9 cellular contexts compared by ENCODE assay signal in genomic region chr6:89360415-89360999, GRCh38. TPM values are rescaled to one million over a fixed set of nuclear protein-coding genes. Genes with fewer than 3 reads are reported as not detected.
DNase-seq lines count a peak whose midpoint lies in the region; ATAC-seq and TF ChIP-seq lines count a peak whose summit lies in the region.
"Had no signal": no experiment of that assay in that cellular context is flagged by ENCODE, and none has a peak within 500 bp of the region (broad histone marks: within the 10 kb centered on the region; RNA-seq: fewer than 3 reads in every experiment).

No MANE protein-coding gene starts in this region.

- peak overlapping the region; percentile 43 for H3K27ac Mint-ChIP-seq in activated T-helper 2 cell treated with anti-CD3 and anti-CD28 coated beads, Interferon-gamma antibody, Interleukin-2, Interleukin-4, amounts not matched to agents 10 μg/mL and 5 μg/mL and 100 μg/mL, durations not matched to agents 14 hours and 24 hours and 36 hours
- H3K27ac Mint-ChIP-seq in glutamatergic neuron (ENCODE audit: unreplicated experiment) (no peak overlapping the region), nephron progenitor cell (no peak overlapping the region)

- ATAC-seq in GM19025 (IDR thresholded peaks at IDR 0.05; ENCODE audit: low read depth, unreplicated experiment) (peak; percentile 51), HG03135 (IDR thresholded peaks at IDR 0.05; ENCODE audit: unreplicated experiment) (peak; percentile 50)

- DNase-seq in AG10803 (ENCODE audit: low read depth) (peak; percentile 56), NCI-H146 (lab: John Stamatoyannopoulos, UW) (no peak), G401 (ENCODE audit: low spot score) (no peak), glutamatergic neuron (no peak), nephron progenitor cell (no peak)
- no peak for DNase-seq in activated T-helper 2 cell treated with anti-CD3 and anti-CD28 coated beads, Interferon-gamma antibody, Interleukin-2, Interleukin-4, amounts not matched to agents 10 μg/mL and 5 μg/mL and 100 μg/mL, durations not matched to agents 14 hours and 24 hours and 36 hours (ENCODE audit: low spot score)
- DNase-seq: GF-D8 had no signal

- in situ Hi-C loops in G401 (cut with HindIII; ENCODE audit: low sequenced_read_pairs): no loop called here

- TF ChIP-seq CTCF in AG10803 (conservative IDR thresholded peaks at IDR 0.05; ENCODE audit: low read length) (no peak), glutamatergic neuron (IDR thresholded peaks at IDR 0.05; ENCODE audit: partially characterized antibody, unreplicated experiment) (no peak), nephron progenitor cell (IDR thresholded peaks at IDR 0.05) (no peak)

- H3K27me3 Mint-ChIP-seq in activated T-helper 2 cell treated with anti-CD3 and anti-CD28 coated beads, Interferon-gamma antibody, Interleukin-2, Interleukin-4, amounts not matched to agents 10 μg/mL and 5 μg/mL and 100 μg/mL, durations not matched to agents 14 hours and 24 hours and 36 hours (ENCODE audit: low read depth): no peaks in the 10 kb centered on the region
- peaks cover 3% of the 10 kb centered on the region for H3K27me3 Mint-ChIP-seq in glutamatergic neuron (ENCODE audit: unreplicated experiment)
- peaks cover 11% of the 10 kb centered on the region for H3K27me3 Mint-ChIP-seq in nephron progenitor cell (ENCODE audit: low read depth, poor library complexity)

- H3K9me3 Mint-ChIP-seq in activated T-helper 2 cell treated with anti-CD3 and anti-CD28 coated beads, Interferon-gamma antibody, Interleukin-2, Interleukin-4, amounts not matched to agents 10 μg/mL and 5 μg/mL and 100 μg/mL, durations not matched to agents 14 hours and 24 hours and 36 hours: no peaks in the 10 kb centered on the region
- H3K9me3 Mint-ChIP-seq in glutamatergic neuron (ENCODE audit: unreplicated experiment) (peaks cover 2% of the 10 kb centered on the region), nephron progenitor cell (no peaks in the 10 kb centered on the region)

- H3K36me3 Mint-ChIP-seq in activated T-helper 2 cell treated with anti-CD3 and anti-CD28 coated beads, Interferon-gamma antibody, Interleukin-2, Interleukin-4, amounts not matched to agents 10 μg/mL and 5 μg/mL and 100 μg/mL, durations not matched to agents 14 hours and 24 hours and 36 hours (ENCODE audit: low read depth): no peaks in the 10 kb centered on the region
- H3K36me3 Mint-ChIP-seq in glutamatergic neuron (ENCODE audit: unreplicated experiment): no peaks in the 10 kb centered on the region
- no peaks in the 10 kb centered on the region for H3K36me3 Mint-ChIP-seq in nephron progenitor cell (ENCODE audit: low read depth)

- no peak overlapping the region for H3K4me3 Mint-ChIP-seq in activated T-helper 2 cell treated with anti-CD3 and anti-CD28 coated beads, Interferon-gamma antibody, Interleukin-2, Interleukin-4, amounts not matched to agents 10 μg/mL and 5 μg/mL and 100 μg/mL, durations not matched to agents 14 hours and 24 hours and 36 hours (ENCODE audit: low read depth)
- H3K4me3 Mint-ChIP-seq in glutamatergic neuron (ENCODE audit: unreplicated experiment): no peak overlapping the region
- H3K4me3 Mint-ChIP-seq in nephron progenitor cell: no peak overlapping the region

- peaks cover 52% of the 10 kb centered on the region for H3K4me1 Mint-ChIP-seq in activated T-helper 2 cell treated with anti-CD3 and anti-CD28 coated beads, Interferon-gamma antibody, Interleukin-2, Interleukin-4, amounts not matched to agents 10 μg/mL and 5 μg/mL and 100 μg/mL, durations not matched to agents 14 hours and 24 hours and 36 hours (ENCODE audit: low read depth)
- peaks cover 6% of the 10 kb centered on the region for H3K4me1 Mint-ChIP-seq in glutamatergic neuron (ENCODE audit: low read depth, unreplicated experiment)
- H3K4me1 Mint-ChIP-seq in nephron progenitor cell: peaks cover 9% of the 10 kb centered on the region

- intact Hi-C loops in activated T-helper 2 cell treated with anti-CD3 and anti-CD28 coated beads, Interferon-gamma antibody, Interleukin-2, Interleukin-4, amounts not matched to agents 10 μg/mL and 5 μg/mL and 100 μg/mL, durations not matched to agents 14 hours and 24 hours and 36 hours (cut with micrococcal nuclease): no loop called here

- H3K4me3 ChIP-seq in AG10803 (ENCODE audit: low read length): no peak overlapping the region

RNA-seq across cellular contexts. Expression of gene UBE2J1, which starts 8.0 kb away (rescaled TPM):
- 34.4 and 34.8 TPM in 2 replicates for total RNA-seq in activated T-helper 2 cell treated with anti-CD3 and anti-CD28 coated beads, Interferon-gamma antibody, Interleukin-2, Interleukin-4, amounts not matched to agents 10 μg/mL and 5 μg/mL and 100 μg/mL, durations not matched to agents 14 hours and 24 hours and 36 hours
- 43.8 and 60.2 TPM in 2 replicates for total RNA-seq in G401 (2014; rRNA removed; shearing (Covaris generic))
- 31.5 TPM for total RNA-seq in glutamatergic neuron (ENCODE audit: unreplicated experiment)

RNA-seq across cellular contexts. Expression of gene GABRR2, which starts 45.4 kb away (rescaled TPM):
- total RNA-seq in activated T-helper 2 cell treated with anti-CD3 and anti-CD28 coated beads, Interferon-gamma antibody, Interleukin-2, Interleukin-4, amounts not matched to agents 10 μg/mL and 5 μg/mL and 100 μg/mL, durations not matched to agents 14 hours and 24 hours and 36 hours: 0.34 and 0.78 TPM in 2 replicates
- not detected in 2 replicates for total RNA-seq in G401 (2014; rRNA removed; shearing (Covaris generic))
- 0.49 TPM for total RNA-seq in glutamatergic neuron (ENCODE audit: unreplicated experiment)

RNA-seq across cellular contexts. Expression of gene RRAGD, which starts 51.6 kb away (rescaled TPM):
- total RNA-seq in activated T-helper 2 cell treated with anti-CD3 and anti-CD28 coated beads, Interferon-gamma antibody, Interleukin-2, Interleukin-4, amounts not matched to agents 10 μg/mL and 5 μg/mL and 100 μg/mL, durations not matched to agents 14 hours and 24 hours and 36 hours: 6.3 and 7.2 TPM in 2 replicates
- 11.3 and 18.4 TPM in 2 replicates for total RNA-seq in G401 (2014; rRNA removed; shearing (Covaris generic))
- total RNA-seq in glutamatergic neuron (ENCODE audit: unreplicated experiment): 14.7 TPM
